1 cellular context compared by ENCODE assay signal in the genomic region with DNA sequence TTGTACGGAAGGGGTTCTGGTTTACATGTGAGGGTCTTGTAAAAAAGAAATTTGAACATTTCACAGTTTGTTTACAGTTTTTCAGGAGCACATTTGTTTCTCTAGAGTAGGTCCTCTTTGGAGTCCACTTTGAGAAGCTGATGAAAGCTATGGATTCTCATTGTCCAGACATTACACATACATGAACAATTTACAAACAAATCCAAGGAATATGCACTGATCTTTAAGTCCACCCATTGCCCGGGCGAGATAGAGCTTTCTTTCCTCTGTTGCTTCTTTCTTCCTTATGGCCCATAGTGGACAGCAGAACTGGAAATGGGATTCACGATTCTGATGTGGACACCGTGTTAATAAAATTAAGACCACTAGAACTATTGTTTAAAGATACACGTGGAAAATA.
TF ChIP-seq lines count a peak whose summit lies in the region.

No MANE protein-coding gene starts in this region.

TF ChIP-seq in IMR-90, 13 proteins besides CTCF, POLR2A, EP300 and RAD21 (continued from another document):
- TF ChIP-seq, protein P1, sequence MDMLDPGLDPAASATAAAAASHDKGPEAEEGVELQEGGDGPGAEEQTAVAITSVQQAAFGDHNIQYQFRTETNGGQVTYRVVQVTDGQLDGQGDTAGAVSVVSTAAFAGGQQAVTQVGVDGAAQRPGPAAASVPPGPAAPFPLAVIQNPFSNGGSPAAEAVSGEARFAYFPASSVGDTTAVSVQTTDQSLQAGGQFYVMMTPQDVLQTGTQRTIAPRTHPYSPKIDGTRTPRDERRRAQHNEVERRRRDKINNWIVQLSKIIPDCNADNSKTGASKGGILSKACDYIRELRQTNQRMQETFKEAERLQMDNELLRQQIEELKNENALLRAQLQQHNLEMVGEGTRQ (IDR thresholded peaks at IDR 0.05; ENCODE audit: low read depth, low read length), result no peak
- TF ChIP-seq NFE2L2 (IDR thresholded peaks at IDR 0.05; ENCODE audit: low read depth, low read length) (no peak), MAFK (IDR thresholded peaks at IDR 0.05; ENCODE audit: low read depth, low read length) (no peak), MXI1 (IDR thresholded peaks at IDR 0.05; ENCODE audit: borderline replicate concordance, low read depth, low read length) (no peak), FOS (IDR thresholded peaks at IDR 0.05; ENCODE audit: low read depth, low read length) (no peak), CEBPB (IDR thresholded peaks at IDR 0.05; ENCODE audit: low read depth, low read length) (no peak)
- TF ChIP-seq, protein P2, sequence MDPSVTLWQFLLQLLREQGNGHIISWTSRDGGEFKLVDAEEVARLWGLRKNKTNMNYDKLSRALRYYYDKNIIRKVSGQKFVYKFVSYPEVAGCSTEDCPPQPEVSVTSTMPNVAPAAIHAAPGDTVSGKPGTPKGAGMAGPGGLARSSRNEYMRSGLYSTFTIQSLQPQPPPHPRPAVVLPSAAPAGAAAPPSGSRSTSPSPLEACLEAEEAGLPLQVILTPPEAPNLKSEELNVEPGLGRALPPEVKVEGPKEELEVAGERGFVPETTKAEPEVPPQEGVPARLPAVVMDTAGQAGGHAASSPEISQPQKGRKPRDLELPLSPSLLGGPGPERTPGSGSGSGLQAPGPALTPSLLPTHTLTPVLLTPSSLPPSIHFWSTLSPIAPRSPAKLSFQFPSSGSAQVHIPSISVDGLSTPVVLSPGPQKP (IDR thresholded peaks at IDR 0.05; ENCODE audit: borderline replicate concordance, low read depth, low read length), result no peak
